20 cellular contexts compared by ENCODE assay signal in genomic region chr9:37509536-37509935, GRCh38.
"Had no signal": no experiment of that assay in that cellular context is flagged by ENCODE, and none has a peak within 500 bp of the region (broad histone marks: within the 10 kb centered on the region; RNA-seq: fewer than 3 reads in every experiment).

No MANE protein-coding gene starts in this region.

- DNase-seq: activated CD4-positive, alpha-beta memory T cell treated with anti-CD3 and anti-CD28 coated beads for 36 hours; activated effector memory CD4-positive, alpha-beta T cell treated with Interleukin-2 at 50 U/mL for 16 hours; activated naive CD4-positive, alpha-beta T cell treated with anti-CD3 and anti-CD28 coated beads for 36 hours; activated naive CD8-positive, alpha-beta T cell treated with anti-CD3 and anti-CD28 coated beads, Interleukin-2, amount 10 ng/mL, durations not matched to agents 7 days and 5 days; activated T-cell treated with anti-CD3 and anti-CD28 coated beads, Interleukin-2, amount 50 U/mL, for 48 hours; amygdala; effector CD4-positive, alpha-beta T cell; erythroblast; foreskin fibroblast; heart right ventricle; left lung; spleen; stimulated activated CD4-positive, alpha-beta T cell treated with anti-CD3 and anti-CD28 coated beads, Interleukin-4, amount 100 ng/mL, for 1 hour; substantia nigra; tibial artery had no signal

- H3K4me3 ChIP-seq: heart right ventricle, left lung, prostate gland, spleen, tibial artery had no signal

- H3K27ac ChIP-seq: heart right ventricle, left lung, prostate gland, spleen, tibial artery had no signal

- H3K27ac Mint-ChIP-seq: activated CD4-positive, alpha-beta memory T cell treated with anti-CD3 and anti-CD28 coated beads for 36 hours; activated naive CD4-positive, alpha-beta T cell treated with anti-CD3 and anti-CD28 coated beads for 36 hours; activated naive CD8-positive, alpha-beta T cell treated with anti-CD3 and anti-CD28 coated beads, Interleukin-2, amount 10 ng/mL, durations not matched to agents 7 days and 5 days; dendritic cell treated with granulocyte-macrophage colony-stimulating factor and Interleukin-4, amounts not matched to agents 40 ng/mL and 50 ng/mL, for 4 days; stimulated activated naive CD8-positive, alpha-beta T cell treated with anti-CD3 and anti-CD28 coated beads, Interleukin-15, Interleukin-2, amounts not matched to agents 100 ng/mL and 50 ng/mL, for 24 hours had no signal

- H3K9me3 Mint-ChIP-seq: activated CD4-positive, alpha-beta memory T cell treated with anti-CD3 and anti-CD28 coated beads for 36 hours; activated naive CD4-positive, alpha-beta T cell treated with anti-CD3 and anti-CD28 coated beads for 36 hours; activated naive CD8-positive, alpha-beta T cell treated with anti-CD3 and anti-CD28 coated beads, Interleukin-2, amount 10 ng/mL, durations not matched to agents 7 days and 5 days; dendritic cell treated with granulocyte-macrophage colony-stimulating factor and Interleukin-4, amounts not matched to agents 40 ng/mL and 50 ng/mL, for 4 days; naive thymus-derived CD8-positive, alpha-beta T cell; stimulated activated naive CD8-positive, alpha-beta T cell treated with anti-CD3 and anti-CD28 coated beads, Interleukin-15, Interleukin-2, amounts not matched to agents 100 ng/mL and 50 ng/mL, for 24 hours had no signal

- ATAC-seq: heart right ventricle had no signal

- H3K27me3 ChIP-seq: heart right ventricle, left lung, spleen, tibial artery had no signal

- H3K4me3 Mint-ChIP-seq: activated CD4-positive, alpha-beta memory T cell treated with anti-CD3 and anti-CD28 coated beads for 36 hours; activated naive CD4-positive, alpha-beta T cell treated with anti-CD3 and anti-CD28 coated beads for 36 hours; activated naive CD8-positive, alpha-beta T cell treated with anti-CD3 and anti-CD28 coated beads, Interleukin-2, amount 10 ng/mL, durations not matched to agents 7 days and 5 days; dendritic cell treated with granulocyte-macrophage colony-stimulating factor and Interleukin-4, amounts not matched to agents 40 ng/mL and 50 ng/mL, for 4 days; naive thymus-derived CD8-positive, alpha-beta T cell; stimulated activated naive CD8-positive, alpha-beta T cell treated with anti-CD3 and anti-CD28 coated beads, Interleukin-15, Interleukin-2, amounts not matched to agents 100 ng/mL and 50 ng/mL, for 24 hours had no signal

- H3K27me3 Mint-ChIP-seq: activated CD4-positive, alpha-beta memory T cell treated with anti-CD3 and anti-CD28 coated beads for 36 hours; activated naive CD8-positive, alpha-beta T cell treated with anti-CD3 and anti-CD28 coated beads, Interleukin-2, amount 10 ng/mL, durations not matched to agents 7 days and 5 days; dendritic cell treated with granulocyte-macrophage colony-stimulating factor and Interleukin-4, amounts not matched to agents 40 ng/mL and 50 ng/mL, for 4 days; naive thymus-derived CD8-positive, alpha-beta T cell; stimulated activated naive CD8-positive, alpha-beta T cell treated with anti-CD3 and anti-CD28 coated beads, Interleukin-15, Interleukin-2, amounts not matched to agents 100 ng/mL and 50 ng/mL, for 24 hours had no signal

- H3K36me3 ChIP-seq: prostate gland had no signal

- H3K4me1 ChIP-seq: heart right ventricle, left lung, prostate gland, tibial artery had no signal

- H3K9me3 ChIP-seq: heart right ventricle, left lung, prostate gland, spleen, tibial artery had no signal

- FAIRE-seq: TTC549 had no signal
